Comparison of ENCODE assay signal across 20 cellular contexts in the genomic region with DNA sequence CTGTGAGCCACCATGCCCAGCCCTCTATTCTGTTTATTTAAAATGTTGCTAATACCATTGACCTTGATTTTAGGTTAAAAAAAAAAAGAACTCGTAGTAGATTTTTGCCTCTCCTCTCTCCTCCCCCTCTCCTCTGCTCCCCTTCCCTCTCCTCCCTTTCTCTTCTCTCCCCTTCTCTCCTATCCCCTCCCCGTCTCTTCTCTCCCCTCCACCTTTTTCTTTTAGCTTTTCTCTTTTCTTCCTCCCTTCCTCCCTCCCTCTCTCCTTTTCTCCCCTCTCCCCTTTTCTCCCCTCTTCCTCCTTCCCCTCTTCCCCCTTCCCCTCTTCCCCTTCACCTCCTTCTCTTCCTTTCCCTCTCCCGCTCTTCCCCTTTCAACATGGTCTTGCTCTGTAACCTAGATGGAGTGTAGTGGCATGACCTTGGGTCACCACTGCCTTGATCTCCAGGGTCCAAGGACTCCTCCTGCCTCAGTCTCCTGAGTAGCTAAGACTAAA.
DNase-seq lines count a peak whose midpoint lies in the region; ATAC-seq, FAIRE-seq and TF ChIP-seq lines count a peak whose summit lies in the region.
"Had no signal": no experiment of that assay in that cellular context is flagged by ENCODE, and none has a peak within 500 bp of the region (broad histone marks: within the 10 kb centered on the region; RNA-seq: fewer than 3 reads in every experiment).

No MANE protein-coding gene starts in this region.

- BruUV-seq in IMR-90 (replicated peaks; lab: Mats Ljungman, UMichigan): no TSS peak
- no TSS peak for BruUV-seq in HepG2 (replicated peaks; lab: Mats Ljungman, UMichigan)
- BruUV-seq in MCF 10A (replicated peaks; lab: Mats Ljungman, UMichigan): no TSS peak

- intact Hi-C loops in IMR-90 (cut with micrococcal nuclease) (no loop called here), HepG2 (cut with micrococcal nuclease; ENCODE audit: unreplicated experiment) (no loop called here), MCF 10A (cut with micrococcal nuclease) (no loop called here)

- no peaks in the 10 kb centered on the region; the same call in 1 of the 2 replicates for H4K20me1 ChIP-seq in GM23338 (replicated peaks; ENCODE audit: insufficient read depth)
- peaks cover 49% of the 10 kb centered on the region for H4K20me1 ChIP-seq in IMR-90 (ENCODE audit: insufficient read depth, low read length)
- no peaks in the 10 kb centered on the region for H4K20me1 ChIP-seq in HepG2 (ENCODE audit: insufficient read depth, low read length)

- no peak for FAIRE-seq in HepG2 (lab: Jason Lieb, UNC)
- FAIRE-seq: D721Med, GM12878, GM19239 had no signal

- H2BK15ac ChIP-seq in IMR-90 (ENCODE audit: low read depth, low read length): no peak overlapping the region

- H3K9ac ChIP-seq in IMR-90 (ENCODE audit: low read depth, low read length) (no peak overlapping the region), HepG2 (ENCODE audit: insufficient read depth, low read depth, low read length) (no peak overlapping the region)
- H3K9ac ChIP-seq: GM23248 had no signal

- H3K9me3 Mint-ChIP-seq in GM23338: no peaks in the 10 kb centered on the region
- H3K9me3 Mint-ChIP-seq in MCF 10A (ENCODE audit: unreplicated experiment): no peaks in the 10 kb centered on the region
- H3K9me3 Mint-ChIP-seq: CD4-positive, alpha-beta memory T cell; H9; HFFc6 had no signal

- H3K36me3 Mint-ChIP-seq in GM23338 (ENCODE audit: low read depth) (no peaks in the 10 kb centered on the region), MCF 10A (ENCODE audit: insufficient read depth, unreplicated experiment) (no peaks in the 10 kb centered on the region)
- H3K36me3 Mint-ChIP-seq: CD4-positive, alpha-beta memory T cell had no signal

- peaks cover 6% of the 10 kb centered on the region for H3K9me1 ChIP-seq in IMR-90 (ENCODE audit: insufficient read depth, low read length)

- no peak overlapping the region for H3K23ac ChIP-seq in IMR-90 (ENCODE audit: low read depth, low read length)

- no peak for TF ChIP-seq CTCF in GM23338 (conservative IDR thresholded peaks at IDR 0.05; ENCODE audit: low read depth in 2 of 2)
- TF ChIP-seq CTCF in IMR-90 (conservative IDR thresholded peaks at IDR 0.05; ENCODE audit: low read depth, low read length): no peak
- TF ChIP-seq CTCF in HepG2 (CRISPR knock-in tag; IDR thresholded peaks at IDR 0.05): no peak
- no peak for TF ChIP-seq CTCF in MCF 10A (IDR thresholded peaks at IDR 0.05; ENCODE audit: unreplicated experiment)

- ATAC-seq in GM23338 (no peak), IMR-90 (ENCODE audit: low read depth) (no peak), HepG2 (no peak)
- ATAC-seq: GM12878, HCT116 had no signal

- no peak overlapping the region for H4K8ac ChIP-seq in IMR-90 (ENCODE audit: low read depth in 2 of 2, low read length in 2 of 2)

- H3K18ac ChIP-seq in IMR-90 (ENCODE audit: low read depth, low read length): peak overlapping the region; percentile 23; the same call in 1 of the 2 replicates

- H3K4me3 Mint-ChIP-seq in GM23338 (no peak overlapping the region), MCF 10A (ENCODE audit: unreplicated experiment) (no peak overlapping the region)
- H3K4me3 Mint-ChIP-seq: H9, HFFc6 had no signal

- H3K4me1 Mint-ChIP-seq in GM23338: no peaks in the 10 kb centered on the region
- no peaks in the 10 kb centered on the region for H3K4me1 Mint-ChIP-seq in MCF 10A (ENCODE audit: insufficient read depth, unreplicated experiment)
- H3K4me1 Mint-ChIP-seq: H9 had no signal

- no peak overlapping the region for H2BK5ac ChIP-seq in IMR-90 (ENCODE audit: low read depth, low read length, poor library complexity, severe bottlenecking)

- H3K27me3 Mint-ChIP-seq in GM23338 (ENCODE audit: insufficient read depth, low read depth, poor library complexity) (no peaks in the 10 kb centered on the region), MCF 10A (ENCODE audit: insufficient read depth, unreplicated experiment) (no peaks in the 10 kb centered on the region)
- H3K27me3 Mint-ChIP-seq: CD4-positive, alpha-beta memory T cell had no signal

- TF ChIP-seq EP300 in HepG2 (IDR thresholded peaks at IDR 0.05; ENCODE audit: low read depth in 2 of 2, low read length in 2 of 2) (no peak), HepG2 (CRISPR knock-in tag; IDR thresholded peaks at IDR 0.05; ENCODE audit: borderline replicate concordance) (no peak)

- POLR2A ChIA-PET in IMR-90 (lab: Charles Lee; ENCODE audit: unreplicated experiment) (no interaction called here), HepG2 (lab: Yijun Ruan, JAX) (no interaction called here), MCF 10A (lab: Yijun Ruan, JAX) (no interaction called here)

- H3K4me2 ChIP-seq in GM23338 (no peak overlapping the region), IMR-90 (ENCODE audit: low read depth, low read length) (no peak overlapping the region), HepG2 (ENCODE audit: low read depth, low read length) (no peak overlapping the region)

- H2AK9ac ChIP-seq in IMR-90 (replicated peaks; ENCODE audit: low read depth, low read length, poor library complexity): no peak overlapping the region

- H3F3A ChIP-seq in GM23338 (replicated peaks; ENCODE audit: low read depth): no peaks in the 10 kb centered on the region

- H2AFZ ChIP-seq in GM23338 (no peak overlapping the region), IMR-90 (replicated peaks; ENCODE audit: low read length, poor library complexity) (no peak overlapping the region), HepG2 (ENCODE audit: low read length) (no peak overlapping the region)
- H2AFZ ChIP-seq: GM23248 had no signal

- H3K14ac ChIP-seq in IMR-90 (replicated peaks; ENCODE audit: low read depth, low read length): no peak overlapping the region

- H4K91ac ChIP-seq in IMR-90 (ENCODE audit: insufficient read depth, low read depth, low read length): no peak overlapping the region

- H3K27me3 ChIP-seq in GM23338 (ENCODE audit: insufficient read depth) (no peaks in the 10 kb centered on the region), IMR-90 (ENCODE audit: control insufficient read depth, insufficient read depth, low read length) (no peaks in the 10 kb centered on the region), HepG2 (ENCODE audit: control insufficient read depth in 1 of 2, insufficient read depth in 2 of 2, low read length in 2 of 2) (no peaks in the 10 kb centered on the region)

- H2AK5ac ChIP-seq in IMR-90 (ENCODE audit: low read depth, low read length): no peak overlapping the region

- H3K27ac Mint-ChIP-seq in GM23338 (peak overlapping the region; percentile 74; the same call in 1 of the 2 replicates), MCF 10A (ENCODE audit: low read depth, unreplicated experiment) (no peak overlapping the region)
- H3K27ac Mint-ChIP-seq: HFFc6 had no signal

- H3K27ac ChIP-seq in GM23338 (ENCODE audit: low read depth): no peak overlapping the region
- no peak overlapping the region for H3K27ac ChIP-seq in IMR-90 (ENCODE audit: insufficient read depth, low read length)
- H3K27ac ChIP-seq in HepG2 (ENCODE audit: extremely low read length, insufficient read depth, low read length): no peak overlapping the region
- H3K27ac ChIP-seq: GM23248 had no signal

- H3K36me3 ChIP-seq in GM23338 (ENCODE audit: insufficient read depth): no peaks in the 10 kb centered on the region
- no peaks in the 10 kb centered on the region for H3K36me3 ChIP-seq in IMR-90 (ENCODE audit: control insufficient read depth, insufficient read depth, low read length)
- no peaks in the 10 kb centered on the region for H3K36me3 ChIP-seq in HepG2 (replicated peaks in 1 of 2; ENCODE audit: control insufficient read depth in 1 of 2, insufficient read depth in 2 of 2, low read length in 2 of 2)

- TF ChIP-seq POLR2A in IMR-90 (IDR thresholded peaks at IDR 0.05; ENCODE audit: low read depth, low read length) (no peak), HepG2 (IDR thresholded peaks at IDR 0.05; ENCODE audit: insufficient read depth in 1 of 2, low read depth in 2 of 2, low read length in 2 of 2) (no peak)

- no peak overlapping the region for H2BK20ac ChIP-seq in IMR-90 (ENCODE audit: low read depth, low read length)

- no peaks in the 10 kb centered on the region for H3K9me2 ChIP-seq in GM23338 (ENCODE audit: insufficient read depth)

- dilution Hi-C loops in IMR-90 (cut with HindIII; ENCODE audit: low sequenced_read_pairs, unreplicated experiment): no loop called here

- DNase-seq in GM23338 (ENCODE audit: low spot score): no peak
- DNase-seq in IMR-90: no peak
- no peak for DNase-seq in HepG2 (ENCODE audit: low spot score)
- no peak for DNase-seq in D341Med (ENCODE audit: low spot score)
- DNase-seq in NCI-H510A (lab: John Stamatoyannopoulos, UW): no peak
- DNase-seq in MCF 10A (ENCODE audit: unreplicated experiment): no peak
- DNase-seq: C1 segment of cervical spinal cord; CD4-positive, alpha-beta memory T cell; COR-L47; DMS 273 treated with DMSO at 0.1 percent for 48 hours; DMS79; EL; GDM1; GM23248; H9; HFFc6 had no signal

- no peak overlapping the region for H3K4ac ChIP-seq in IMR-90 (ENCODE audit: low read depth, low read length)

- TF ChIP-seq RAD21 in IMR-90 (IDR thresholded peaks at IDR 0.05; ENCODE audit: low read length): no peak
- no peak for TF ChIP-seq RAD21 in HepG2 (CRISPR knock-in tag; IDR thresholded peaks at IDR 0.05)

- peaks cover 8% of the 10 kb centered on the region; the same call in 1 of the 2 replicates for H3K79me2 ChIP-seq in GM23338 (replicated peaks; ENCODE audit: insufficient read depth)
- H3K79me2 ChIP-seq in HepG2 (ENCODE audit: insufficient read depth, low read length): peaks cover 21% of the 10 kb centered on the region

- CTCF ChIA-PET in IMR-90 (lab: Yijun Ruan, JAX) (no interaction called here), HepG2 (lab: Yijun Ruan, JAX; ENCODE audit: low intra/inter-chr PET ratio, low total read pairs) (no interaction called here), MCF 10A (lab: Yijun Ruan, JAX) (interaction anchor here (2.4 kb wide), 1 partner anchor 9 kb away, joined by 10 read pairs; no protein-coding TSS in a partner anchor)

- in situ Hi-C loops in IMR-90 (cut with MboI; ENCODE audit: low sequenced_read_pairs): no loop called here
- in situ Hi-C loops in HepG2 (cut with HindIII; ENCODE audit: extremely low pct_ligation_motif_present, low pct_unique_long_range_greater_than_20kb): no loop called here

- H3K4me3 ChIP-seq in GM23338 (no peak overlapping the region), IMR-90 (ENCODE audit: insufficient read depth, low read depth, low read length) (no peak overlapping the region), HepG2 (replicated peaks in 1 of 3; ENCODE audit: insufficient read depth in 1 of 3, low read depth in 2 of 3, low read length in 3 of 3) (no peak overlapping the region)
- H3K4me3 ChIP-seq: GM12878, GM23248 had no signal

- WGBS in IMR-90 (ENCODE audit: extremely low coverage in 2 of 2, insufficient read length in 1 of 2), 2 experiments: 100% methylated on average over 1 of the region's 3 CpGs
- WGBS in HepG2 (ENCODE audit: low lambda C conversion rate): 78% methylated on average over 3 of the region's 3 CpGs

- no peaks in the 10 kb centered on the region for H3K9me3 ChIP-seq in IMR-90 (ENCODE audit: control insufficient read depth, insufficient read depth, low read length)
- H3K9me3 ChIP-seq in HepG2 (ENCODE audit: low read length): no peaks in the 10 kb centered on the region

- H3K79me1 ChIP-seq in IMR-90 (ENCODE audit: low read depth in 1 of 2, low read length in 2 of 2): peaks cover 31 to 63% of the 10 kb centered on the region in 2 experiments

- H3K56ac ChIP-seq in IMR-90 (ENCODE audit: extremely low read depth, insufficient read depth, low read length): no peak overlapping the region

- H2BK120ac ChIP-seq in IMR-90 (ENCODE audit: low read depth, low read length): no peak overlapping the region

- H3K4me1 ChIP-seq in GM23338 (ENCODE audit: insufficient read depth): no peaks in the 10 kb centered on the region
- peaks cover 2% of the 10 kb centered on the region; the same call in 1 of the 2 replicates for H3K4me1 ChIP-seq in IMR-90 (ENCODE audit: control insufficient read depth, insufficient read depth, low read length)
- peaks cover 77% of the 10 kb centered on the region for H3K4me1 ChIP-seq in HepG2 (ENCODE audit: insufficient read depth, low read length)

- H4K5ac ChIP-seq in IMR-90 (ENCODE audit: low read depth, low read length): no peak overlapping the region
